32 cellular contexts compared by ENCODE assay signal in the genomic region with DNA sequence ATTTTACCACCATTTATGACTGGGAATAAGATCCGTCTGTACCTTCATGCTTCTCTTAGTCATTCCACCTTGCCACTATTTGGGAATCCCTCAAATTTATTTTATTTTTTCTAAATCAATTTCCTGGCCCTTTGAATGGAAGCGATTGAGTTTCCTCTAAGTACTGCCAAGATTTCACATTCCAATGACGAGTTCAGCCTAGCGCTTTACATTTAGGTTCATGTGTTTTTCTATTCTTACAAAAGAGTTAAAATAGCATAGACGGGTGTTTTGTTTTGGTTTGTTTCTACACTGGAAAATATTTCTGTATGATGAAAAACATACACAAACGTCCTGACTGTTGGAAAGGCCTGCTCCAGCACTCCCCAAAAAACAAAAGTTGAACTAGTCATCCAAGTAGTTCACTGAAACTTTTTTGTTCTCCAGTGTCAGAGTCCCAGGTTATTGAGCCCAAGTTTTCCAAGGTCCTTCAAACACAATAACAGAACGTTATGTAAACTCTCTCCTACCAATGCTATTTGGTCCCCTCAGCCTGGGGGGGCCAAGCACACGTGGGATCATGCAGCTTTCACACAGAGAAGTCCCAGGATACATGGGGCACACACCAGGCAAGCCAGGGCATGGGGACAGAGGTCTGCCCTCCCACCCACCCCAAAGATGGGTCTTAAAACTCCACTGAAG.
DNase-seq lines count a peak whose midpoint lies in the region; ATAC-seq, FAIRE-seq and TF ChIP-seq lines count a peak whose summit lies in the region.
"Had no signal": no experiment of that assay in that cellular context is flagged by ENCODE, and none has a peak within 500 bp of the region (broad histone marks: within the 10 kb centered on the region; RNA-seq: fewer than 3 reads in every experiment).

No MANE protein-coding gene starts in this region.

- H3K27me3 ChIP-seq in endothelial cell of umbilical vein (ENCODE audit: control insufficient read depth in 2 of 2, insufficient read depth in 2 of 2, low read length in 2 of 2): no peaks in the 10 kb centered on the region
- H3K27me3 ChIP-seq: esophagus muscularis mucosa, hepatocyte, Peyer's patch, transverse colon had no signal

- H2AFZ ChIP-seq in endothelial cell of umbilical vein (ENCODE audit: low read depth, low read length): no peak overlapping the region
- H2AFZ ChIP-seq: hepatocyte, parathyroid adenoma had no signal

- H3K9me3 ChIP-seq in endothelial cell of umbilical vein (replicated peaks; ENCODE audit: control insufficient read depth, insufficient read depth, low read length): no peaks in the 10 kb centered on the region
- H3K9me3 ChIP-seq: esophagus muscularis mucosa, Peyer's patch, transverse colon had no signal

- H3K9me3 Mint-ChIP-seq in nephron: no peaks in the 10 kb centered on the region
- H3K9me3 Mint-ChIP-seq: activated CD8-positive, alpha-beta T cell treated with anti-CD3 and anti-CD28 coated beads for 36 hours; activated T-helper 17 cell treated with anti-CD3 and anti-CD28 coated beads, Interleukin-2, amount 50 U/mL, for 72 hours; endodermal cell; natural killer cell treated with Interleukin-12 subunit alpha and Interleukin-12 subunit beta and Interleukin-15 and Interleukin-18, amount 100 ng/mL, for 72 hours had no signal

- no peak for ATAC-seq in GM21737 (IDR thresholded peaks at IDR 0.05; ENCODE audit: unreplicated experiment)
- no peak for ATAC-seq in GM18517 (IDR thresholded peaks at IDR 0.05; ENCODE audit: unreplicated experiment)
- no peak for ATAC-seq in GM18867 (IDR thresholded peaks at IDR 0.05; ENCODE audit: unreplicated experiment)
- ATAC-seq: activated CD8-positive, alpha-beta T cell treated with anti-CD3 and anti-CD28 coated beads for 36 hours; activated T-helper 17 cell treated with anti-CD3 and anti-CD28 coated beads, Interleukin-2, amount 50 U/mL, for 72 hours; GM12878; natural killer cell treated with Interleukin-12 subunit alpha and Interleukin-12 subunit beta and Interleukin-15 and Interleukin-18, amount 100 ng/mL, for 72 hours; right cardiac atrium had no signal

- TF ChIP-seq POLR2A in endothelial cell of umbilical vein (IDR thresholded peaks at IDR 0.05; ENCODE audit: low read depth, low read length): no peak

- FAIRE-seq in endothelial cell of umbilical vein (lab: Jason Lieb, UNC): no peak
- FAIRE-seq: GM12878 had no signal

- no peaks in the 10 kb centered on the region for H3K36me3 ChIP-seq in endothelial cell of umbilical vein (ENCODE audit: control insufficient read depth in 2 of 2, extremely low read depth in 1 of 2, insufficient read depth in 2 of 2, low read length in 2 of 2)
- H3K36me3 ChIP-seq: esophagus muscularis mucosa, Peyer's patch, transverse colon had no signal

- no peaks in the 10 kb centered on the region for H3K27me3 Mint-ChIP-seq in nephron (ENCODE audit: low read depth)
- H3K27me3 Mint-ChIP-seq: activated CD8-positive, alpha-beta T cell treated with anti-CD3 and anti-CD28 coated beads for 36 hours; activated T-helper 17 cell treated with anti-CD3 and anti-CD28 coated beads, Interleukin-2, amount 50 U/mL, for 72 hours; natural killer cell treated with Interleukin-12 subunit alpha and Interleukin-12 subunit beta and Interleukin-15 and Interleukin-18, amount 100 ng/mL, for 72 hours had no signal

- DNase-seq in astrocyte of the hippocampus (ENCODE audit: low read depth, low spot score): peak; percentile 54
- DNase-seq in endothelial cell of umbilical vein (ENCODE audit: low read depth, low spot score): peak; percentile 68
- DNase-seq in posterior vena cava (ENCODE audit: low spot score): no peak
- DNase-seq: activated CD4-positive, alpha-beta T cell treated with anti-CD3 and anti-CD28 coated beads for 1 hour; activated CD8-positive, alpha-beta memory T cell treated with anti-CD3 and anti-CD28 coated beads, Interleukin-2, amount 50 U/mL, for 48 hours; activated CD8-positive, alpha-beta T cell treated with anti-CD3 and anti-CD28 coated beads for 36 hours; activated naive CD4-positive, alpha-beta T cell treated with anti-CD3 and anti-CD28 coated beads, Interleukin-2, amount 50 U/mL, for 16 hours; amniotic stem cell; C1 segment of cervical spinal cord; COR-L47; cortex of kidney; endodermal cell; HCEC 1CT; MV-4-11; NCI-H1436 treated with DMSO at 0.1 percent for 48 hours; NCI-H774; Peyer's patch; right cardiac atrium; SHP77 treated with DMSO at 0.1 percent for 48 hours; stimulated activated CD4-positive, alpha-beta T cell treated with anti-CD3 and anti-CD28 coated beads, Interleukin-4, amount 100 ng/mL, for 24 hours; transverse colon had no signal

- no peak overlapping the region for H3K4me2 ChIP-seq in endothelial cell of umbilical vein (ENCODE audit: insufficient read depth, low read length)
- H3K4me2 ChIP-seq: hepatocyte had no signal

- H3K4me3 Mint-ChIP-seq in nephron: no peak overlapping the region
- H3K4me3 Mint-ChIP-seq: activated CD8-positive, alpha-beta T cell treated with anti-CD3 and anti-CD28 coated beads for 36 hours; activated T-helper 17 cell treated with anti-CD3 and anti-CD28 coated beads, Interleukin-2, amount 50 U/mL, for 72 hours; endodermal cell; natural killer cell treated with Interleukin-12 subunit alpha and Interleukin-12 subunit beta and Interleukin-15 and Interleukin-18, amount 100 ng/mL, for 72 hours had no signal

- dilution Hi-C loops in endothelial cell of umbilical vein (cut with MboI; ENCODE audit: extremely low pct_ligation_motif_present, low sequenced_read_pairs): no loop called here

- intact Hi-C loops in endothelial cell of umbilical vein (cut with micrococcal nuclease) (loop anchor here (2.0 kb wide), 1 partner anchor 73 kb away; no protein-coding TSS in a partner anchor), posterior vena cava (cut with DNase I) (no loop called here)

- H3K27ac ChIP-seq in endothelial cell of umbilical vein (ENCODE audit: insufficient read depth, low read depth, low read length): no peak overlapping the region
- H3K27ac ChIP-seq: esophagus muscularis mucosa, hepatocyte, parathyroid adenoma, Peyer's patch, transverse colon had no signal

- H3K4me1 ChIP-seq in endothelial cell of umbilical vein (ENCODE audit: control insufficient read depth, extremely low read depth, insufficient read depth, low read length): no peaks in the 10 kb centered on the region
- H3K4me1 ChIP-seq: Peyer's patch had no signal

- CTCF ChIA-PET in endothelial cell of umbilical vein (lab: Charles Lee): no interaction called here

- peak overlapping the region in 2 of 3 experiments; percentile 59 to 69 for H3K27ac Mint-ChIP-seq in nephron
- H3K27ac Mint-ChIP-seq: activated CD8-positive, alpha-beta T cell treated with anti-CD3 and anti-CD28 coated beads for 36 hours; activated T-helper 17 cell treated with anti-CD3 and anti-CD28 coated beads, Interleukin-2, amount 50 U/mL, for 72 hours; endodermal cell had no signal

- no peaks in the 10 kb centered on the region for H3K79me2 ChIP-seq in endothelial cell of umbilical vein (ENCODE audit: control insufficient read depth, insufficient read depth, low read length)
- H3K79me2 ChIP-seq: hepatocyte had no signal

- H3K4me1 Mint-ChIP-seq in nephron: peaks cover 62% of the 10 kb centered on the region

- H3K4me3 ChIP-seq in endothelial cell of umbilical vein (replicated peaks in 1 of 3; ENCODE audit: insufficient read depth in 1 of 3, low read depth in 1 of 3, low read length in 3 of 3): no peak overlapping the region
- H3K4me3 ChIP-seq: esophagus muscularis mucosa, GM12878, hepatocyte, lung, Peyer's patch, transverse colon had no signal

- H3K36me3 Mint-ChIP-seq in nephron (ENCODE audit: low read depth): no peaks in the 10 kb centered on the region
- H3K36me3 Mint-ChIP-seq: natural killer cell treated with Interleukin-12 subunit alpha and Interleukin-12 subunit beta and Interleukin-15 and Interleukin-18, amount 100 ng/mL, for 72 hours had no signal

- H4K20me1 ChIP-seq in endothelial cell of umbilical vein (replicated peaks; ENCODE audit: control insufficient read depth, extremely low read depth, insufficient read depth, low read length): no peaks in the 10 kb centered on the region

- H3K9me1 ChIP-seq in endothelial cell of umbilical vein (replicated peaks; ENCODE audit: control insufficient read depth, extremely low read depth, insufficient read depth, low read length): no peaks in the 10 kb centered on the region

- H3K9ac ChIP-seq in endothelial cell of umbilical vein (replicated peaks; ENCODE audit: extremely low read depth, insufficient read depth, low read length): no peak overlapping the region
- H3K9ac ChIP-seq: parathyroid adenoma had no signal

- TF ChIP-seq CTCF in endothelial cell of umbilical vein (IDR thresholded peaks at IDR 0.05; ENCODE audit: extremely low read depth in 1 of 2, insufficient read depth in 1 of 2, low read depth in 1 of 2, low read length in 2 of 2) (no peak), nephron (IDR thresholded peaks at IDR 0.05; ENCODE audit: unreplicated experiment in 3 of 3) (no peak)

- POLR2A ChIA-PET in endothelial cell of umbilical vein (lab: Charles Lee): no interaction called here

- BruUV-seq in endothelial cell of umbilical vein (replicated peaks; lab: Mats Ljungman, UMichigan): no TSS peak

TF ChIP-seq in endothelial cell of umbilical vein, 7 proteins besides CTCF, POLR2A, EP300 and RAD21:
- TF ChIP-seq JUN (IDR thresholded peaks at IDR 0.05; ENCODE audit: borderline replicate concordance, insufficient read depth, insufficient read length, low read depth) (no peak), MAX (IDR thresholded peaks at IDR 0.05; ENCODE audit: insufficient read depth, insufficient read length) (no peak), GATA2 (IDR thresholded peaks at IDR 0.05; ENCODE audit: insufficient read depth, insufficient read length, low read depth, low read length) (no peak), EZH2 (IDR thresholded peaks at IDR 0.05; ENCODE audit: borderline replicate concordance, low read depth, low read length, severe bottlenecking) (no peak), POLR2AphosphoS5 (IDR thresholded peaks at IDR 0.05; ENCODE audit: insufficient read depth, low read depth, low read length) (no peak), FOS (IDR thresholded peaks at IDR 0.05; ENCODE audit: borderline replicate concordance, insufficient read depth, low read length) (no peak), MYC (IDR thresholded peaks at IDR 0.05; ENCODE audit: low read depth, low read length) (no peak)
